Comparison of ENCODE assay signal across 9 cellular contexts in genomic region chr7:131249003-131249402, GRCh38.
DNase-seq lines count a peak whose midpoint lies in the region; ATAC-seq, FAIRE-seq and TF ChIP-seq lines count a peak whose summit lies in the region.
"Had no signal": no experiment of that assay in that cellular context is flagged by ENCODE, and none has a peak within 500 bp of the region (broad histone marks: within the 10 kb centered on the region; RNA-seq: fewer than 3 reads in every experiment).

No MANE protein-coding gene starts in this region.

- H3K27me3 Mint-ChIP-seq in activated CD4-positive, alpha-beta T cell treated with anti-CD3 and anti-CD28 coated beads, Interleukin-2, amount 10 ng/mL, durations not matched to agents 24 days and 14 days = peaks cover 9% of the 10 kb centered on the region

- no peak overlapping the region for H2BK15ac ChIP-seq in mesenchymal stem cell (ENCODE audit: low read depth, poor library complexity, severe bottlenecking)

- H4K20me1 ChIP-seq in endothelial cell of umbilical vein (replicated peaks; ENCODE audit: control insufficient read depth, extremely low read depth, insufficient read depth, low read length) = no peaks in the 10 kb centered on the region

- no peak overlapping the region for H2AK5ac ChIP-seq in mesenchymal stem cell (ENCODE audit: low read length, severe bottlenecking)

- POLR2A ChIA-PET in endothelial cell of umbilical vein (lab: Charles Lee) = no interaction called here

- H3K79me2 ChIP-seq in ACC112 (ENCODE audit: control insufficient read depth, insufficient read depth, low read length, unreplicated experiment) (no peaks in the 10 kb centered on the region), endothelial cell of umbilical vein (ENCODE audit: control insufficient read depth, insufficient read depth, low read length) (no peaks in the 10 kb centered on the region)

- H3K27me3 ChIP-seq in ACC112 (ENCODE audit: insufficient read depth, low read length) = no peaks in the 10 kb centered on the region
- H3K27me3 ChIP-seq in endothelial cell of umbilical vein (ENCODE audit: control insufficient read depth in 2 of 2, insufficient read depth in 2 of 2, low read length in 2 of 2) = no peaks in the 10 kb centered on the region
- no peaks in the 10 kb centered on the region for H3K27me3 ChIP-seq in mesenchymal stem cell (ENCODE audit: control insufficient read depth in 1 of 2, insufficient read depth in 1 of 2, low read length in 2 of 2)

- no peak overlapping the region for H3K27ac Mint-ChIP-seq in activated CD4-positive, alpha-beta T cell treated with anti-CD3 and anti-CD28 coated beads, Interleukin-2, amount 10 ng/mL, durations not matched to agents 24 days and 14 days

- dilution Hi-C loops in endothelial cell of umbilical vein (cut with MboI; ENCODE audit: extremely low pct_ligation_motif_present, low sequenced_read_pairs) = no loop called here

- H3K79me1 ChIP-seq in mesenchymal stem cell (replicated peaks; ENCODE audit: low read length, poor library complexity, severe bottlenecking) = no peaks in the 10 kb centered on the region

- H3K27ac ChIP-seq in ACC112 (ENCODE audit: low read depth, low read length) (peak overlapping the region; percentile 72), endothelial cell of umbilical vein (ENCODE audit: insufficient read depth, low read depth, low read length) (no peak overlapping the region), mesenchymal stem cell (ENCODE audit: low read length, poor library complexity, severe bottlenecking) (peak overlapping the region; percentile 79)
- H3K27ac ChIP-seq: C4-2B had no signal

- H3K18ac ChIP-seq in mesenchymal stem cell (ENCODE audit: low read depth in 1 of 2, low read length in 2 of 2) = no peak overlapping the region

- CTCF ChIA-PET in endothelial cell of umbilical vein (lab: Charles Lee) = interaction anchor here (0.9 kb wide), 1 partner anchor 13 kb away, joined by 3 read pairs; no protein-coding TSS in a partner anchor

- no peak overlapping the region for H3K4me3 Mint-ChIP-seq in activated CD4-positive, alpha-beta T cell treated with anti-CD3 and anti-CD28 coated beads, Interleukin-2, amount 10 ng/mL, durations not matched to agents 24 days and 14 days

- no TSS peak for BruUV-seq in endothelial cell of umbilical vein (replicated peaks; lab: Mats Ljungman, UMichigan)

- H3K9me3 ChIP-seq in endothelial cell of umbilical vein (replicated peaks; ENCODE audit: control insufficient read depth, insufficient read depth, low read length) = no peaks in the 10 kb centered on the region
- H3K9me3 ChIP-seq in mesenchymal stem cell (ENCODE audit: control insufficient read depth, low read length) = peaks cover 17% of the 10 kb centered on the region

- no peak overlapping the region for H2BK120ac ChIP-seq in mesenchymal stem cell (ENCODE audit: low read depth, low read length)

- H3K9ac ChIP-seq in endothelial cell of umbilical vein (replicated peaks; ENCODE audit: extremely low read depth, insufficient read depth, low read length) (no peak overlapping the region), mesenchymal stem cell (ENCODE audit: low read length) (peak overlapping the region; percentile 27)

- WGBS in mesenchymal stem cell = 0% methylated on average over 1 of the region's 1 CpG

- H3K4me1 ChIP-seq in ACC112 (ENCODE audit: control insufficient read depth, insufficient read depth, low read length, unreplicated experiment) (peaks cover 28% of the 10 kb centered on the region), endothelial cell of umbilical vein (ENCODE audit: control insufficient read depth, extremely low read depth, insufficient read depth, low read length) (peaks cover 13% of the 10 kb centered on the region), mesenchymal stem cell (ENCODE audit: control insufficient read depth, insufficient read depth, low read depth, low read length) (peaks cover 10% of the 10 kb centered on the region)

- no peak overlapping the region for H4K91ac ChIP-seq in mesenchymal stem cell (ENCODE audit: low read length)

- no peak overlapping the region for H2BK12ac ChIP-seq in mesenchymal stem cell (ENCODE audit: low read length in 2 of 2)

- TF ChIP-seq CTCF in endothelial cell of umbilical vein (IDR thresholded peaks at IDR 0.05; ENCODE audit: extremely low read depth in 1 of 2, insufficient read depth in 1 of 2, low read depth in 1 of 2, low read length in 2 of 2) = no peak

- no peaks in the 10 kb centered on the region for H3K9me1 ChIP-seq in endothelial cell of umbilical vein (replicated peaks; ENCODE audit: control insufficient read depth, extremely low read depth, insufficient read depth, low read length)

- peaks cover 10% of the 10 kb centered on the region for H3K9me3 Mint-ChIP-seq in activated CD4-positive, alpha-beta T cell treated with anti-CD3 and anti-CD28 coated beads, Interleukin-2, amount 10 ng/mL, durations not matched to agents 24 days and 14 days

- H3K4me3 ChIP-seq in ACC112 (ENCODE audit: low read depth, low read length) (no peak overlapping the region), endothelial cell of umbilical vein (replicated peaks in 1 of 3; ENCODE audit: insufficient read depth in 1 of 3, low read depth in 1 of 3, low read length in 3 of 3) (no peak overlapping the region), mesenchymal stem cell (ENCODE audit: insufficient read depth in 1 of 2, low read depth in 1 of 2, low read length in 2 of 2) (peak overlapping the region in 1 of 2 experiments; percentile 29)

- DNase-seq in LoVo (ENCODE audit: low spot score) = peak; percentile 32
- DNase-seq in endothelial cell of umbilical vein (ENCODE audit: low read depth, low spot score) = peak; percentile 36
- DNase-seq in mesenchymal stem cell = peak; percentile 98
- no peak for DNase-seq in GM19240 (ENCODE audit: insufficient read length, low spot score)
- no peak for DNase-seq in activated CD4-positive, alpha-beta T cell treated with anti-CD3 and anti-CD28 coated beads, Interleukin-2, amount 10 ng/mL, durations not matched to agents 24 days and 14 days
- no peak for DNase-seq in globus pallidus (ENCODE audit: low spot score)

- H3K4me2 ChIP-seq in endothelial cell of umbilical vein (ENCODE audit: insufficient read depth, low read length) = no peak overlapping the region
- H3K4me2 ChIP-seq in mesenchymal stem cell (ENCODE audit: low read length, poor library complexity, severe bottlenecking) = no peak overlapping the region

- TF ChIP-seq POLR2A in endothelial cell of umbilical vein (IDR thresholded peaks at IDR 0.05; ENCODE audit: low read depth, low read length) = no peak

- no peaks in the 10 kb centered on the region for H3K36me3 ChIP-seq in ACC112 (ENCODE audit: insufficient read depth, low read length)
- no peaks in the 10 kb centered on the region for H3K36me3 ChIP-seq in endothelial cell of umbilical vein (ENCODE audit: control insufficient read depth in 2 of 2, extremely low read depth in 1 of 2, insufficient read depth in 2 of 2, low read length in 2 of 2)
- no peaks in the 10 kb centered on the region for H3K36me3 ChIP-seq in mesenchymal stem cell (ENCODE audit: control insufficient read depth in 1 of 2, insufficient read depth in 2 of 2, low read depth in 1 of 2, low read length in 2 of 2)

- H3K4me1 Mint-ChIP-seq in activated CD4-positive, alpha-beta T cell treated with anti-CD3 and anti-CD28 coated beads, Interleukin-2, amount 10 ng/mL, durations not matched to agents 24 days and 14 days = peaks cover 5% of the 10 kb centered on the region

- H2AFZ ChIP-seq in ACC112 (ENCODE audit: low read length, unreplicated experiment) (no peak overlapping the region), endothelial cell of umbilical vein (ENCODE audit: low read depth, low read length) (no peak overlapping the region), mesenchymal stem cell (ENCODE audit: low read depth, low read length) (no peak overlapping the region)

- H2BK5ac ChIP-seq in mesenchymal stem cell (ENCODE audit: low read depth, low read length, poor library complexity, severe bottlenecking) = no peak overlapping the region

- H3K23ac ChIP-seq in mesenchymal stem cell (ENCODE audit: low read length in 2 of 2) = no peak overlapping the region

- H3K36me3 Mint-ChIP-seq in activated CD4-positive, alpha-beta T cell treated with anti-CD3 and anti-CD28 coated beads, Interleukin-2, amount 10 ng/mL, durations not matched to agents 24 days and 14 days (ENCODE audit: low read depth) = no peaks in the 10 kb centered on the region

- no peak for ATAC-seq in activated CD4-positive, CD25-positive, alpha-beta regulatory T cell treated with anti-CD3 and anti-CD28 coated beads, Interleukin-2, amount 50 U/mL, for 24 hours

- no peak overlapping the region for H3K14ac ChIP-seq in mesenchymal stem cell (ENCODE audit: low read length in 2 of 2)

- intact Hi-C loops in endothelial cell of umbilical vein (cut with micrococcal nuclease) = no loop called here
- intact Hi-C loops in activated CD4-positive, alpha-beta T cell treated with anti-CD3 and anti-CD28 coated beads, Interleukin-2, amount 10 ng/mL, durations not matched to agents 24 days and 14 days (cut with micrococcal nuclease) = no loop called here

- H3K4ac ChIP-seq in mesenchymal stem cell (ENCODE audit: low read depth in 1 of 2, low read length in 2 of 2) = no peak overlapping the region

- no peak overlapping the region for H4K8ac ChIP-seq in mesenchymal stem cell (ENCODE audit: low read length)

- no peak for FAIRE-seq in endothelial cell of umbilical vein (lab: Jason Lieb, UNC)

TF ChIP-seq in endothelial cell of umbilical vein, 7 proteins besides CTCF, POLR2A, EP300 and RAD21:
- TF ChIP-seq GATA2 (IDR thresholded peaks at IDR 0.05; ENCODE audit: insufficient read depth, insufficient read length, low read depth, low read length) = no peak
- TF ChIP-seq JUN (IDR thresholded peaks at IDR 0.05; ENCODE audit: borderline replicate concordance, insufficient read depth, insufficient read length, low read depth) = peak; percentile 16
- TF ChIP-seq FOS (IDR thresholded peaks at IDR 0.05; ENCODE audit: borderline replicate concordance, insufficient read depth, low read length) = peak; percentile 55

Comparison
In these comparisons a context has a peak if more than half of its experiments do, and no peak if none do; other contexts are left out.
1. DNase-seq: peak in LoVo (single experiment), endothelial cell of umbilical vein (single experiment) and mesenchymal stem cell (single experiment); none in GM19240 (single experiment), activated CD4-positive, alpha-beta T cell treated with anti-CD3 and anti-CD28 coated beads, Interleukin-2, amount 10 ng/mL, durations not matched to agents 24 days and 14 days (single experiment) and globus pallidus (single experiment).